ENCODE assay signal across 20 cellular contexts in the genomic region with DNA sequence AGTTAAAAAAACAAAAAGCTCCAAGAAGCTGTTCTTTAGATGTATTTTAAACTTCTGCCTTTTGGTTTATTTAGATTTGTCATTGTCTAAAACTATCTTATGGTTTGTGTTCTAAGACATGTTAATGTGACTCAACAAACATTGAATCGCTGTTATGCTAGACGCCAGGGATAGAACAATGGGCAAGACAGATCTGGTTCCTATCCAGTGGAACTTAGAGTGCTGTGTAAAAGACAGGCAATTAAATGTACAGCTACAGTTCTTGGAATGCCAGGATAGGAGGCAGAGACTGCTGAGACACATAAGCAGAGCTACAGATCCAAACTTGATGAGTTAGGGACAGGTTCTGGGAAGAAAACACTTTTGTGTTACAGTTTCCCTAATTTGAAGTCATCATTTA. TPM values are rescaled to one million over a fixed set of nuclear protein-coding genes. Genes with fewer than 3 reads are reported as not detected.
DNase-seq lines count a peak whose midpoint lies in the region; ATAC-seq, FAIRE-seq and TF ChIP-seq lines count a peak whose summit lies in the region.
"Had no signal": no experiment of that assay in that cellular context is flagged by ENCODE, and none has a peak within 500 bp of the region (broad histone marks: within the 10 kb centered on the region; RNA-seq: fewer than 3 reads in every experiment).

No MANE protein-coding gene starts in this region.

- peak; percentile 66 for FAIRE-seq in GM19239 (lab: Jason Lieb, UNC)

- H3K9me3 ChIP-seq in mucosa of descending colon = no peaks in the 10 kb centered on the region
- H3K9me3 ChIP-seq: left ventricle myocardium inferior had no signal

- H3K27ac ChIP-seq in epithelial cell of prostate = peak overlapping the region; percentile 4
- H3K27ac ChIP-seq: left ventricle myocardium inferior, WERI-Rb-1 had no signal

- H3K4me3 ChIP-seq in mucosa of descending colon = no peak overlapping the region
- H3K4me3 ChIP-seq: left ventricle myocardium inferior had no signal

- H3K4me1 ChIP-seq in mucosa of descending colon (ENCODE audit: low read depth) = peaks cover 4% of the 10 kb centered on the region
- H3K4me1 ChIP-seq: left ventricle myocardium inferior had no signal

- H3K36me3 ChIP-seq in mucosa of descending colon (ENCODE audit: low read depth) = no peaks in the 10 kb centered on the region
- H3K36me3 ChIP-seq: WERI-Rb-1 had no signal

- intact Hi-C loops in mucosa of descending colon (cut with DNase I, micrococcal nuclease) = no loop called here

- ATAC-seq in SK-N-SH treated with all-trans-retinoic acid at 6 μM for 48 hours (peak; percentile 74), mucosa of descending colon (peak; percentile 75), omental fat pad (ENCODE audit: low FRiP score) (no peak)
- ATAC-seq: Right ventricle myocardium inferior; sciatic nerve; stimulated activated naive B cell treated with anti-CD40 and anti-IgM and Interleukin-4, amounts not matched to agents 10 μg/mL and 1 μg/mL and 100 μg/mL, for 72 hours had no signal

- no peak for DNase-seq in GM19239 (ENCODE audit: insufficient read length, low spot score)
- DNase-seq in epithelial cell of prostate (ENCODE audit: low read depth, low spot score) = peak; percentile 12
- DNase-seq in mucosa of descending colon = no peak
- DNase-seq in CD1c-positive myeloid dendritic cell (ENCODE audit: extremely low spot score) = no peak
- DNase-seq in activated T-cell treated with anti-CD3 and anti-CD28 coated beads, Interleukin-2, amount 50 U/mL, for 48 hours = no peak
- DNase-seq in omental fat pad (ENCODE audit: low spot score) = no peak
- DNase-seq in GM10266 (ENCODE audit: extremely low spot score) = no peak
- DNase-seq: activated CD4-positive, alpha-beta T cell treated with anti-CD3 and anti-CD28 coated beads, Interleukin-2, amount 50 U/mL, for 4 hours; CD4-positive, CD25-positive, alpha-beta regulatory T cell; endodermal cell; Karpas-422; left ventricle myocardium inferior; NCI-H1092 treated with DMSO at 0.1 percent for 48 hours; NCI-H2081 treated with DMSO at 0.1 percent for 48 hours; NCI-H526; stimulated activated naive B cell treated with anti-CD40 and anti-IgM and Interleukin-4, amounts not matched to agents 10 μg/mL and 1 μg/mL and 100 μg/mL, for 72 hours; WERI-Rb-1 had no signal

- no peak for TF ChIP-seq CTCF in mucosa of descending colon (IDR thresholded peaks at IDR 0.05)
- TF ChIP-seq CTCF in omental fat pad (IDR thresholded peaks at IDR 0.05) = no peak
- TF ChIP-seq CTCF in GM10266 (IDR thresholded peaks at IDR 0.05; ENCODE audit: control insufficient read depth, insufficient read depth, low read depth, missing control alignments) = no peak

TF ChIP-seq in SK-N-SH treated with all-trans-retinoic acid at 6 μM for 48 hours, 23 proteins besides CTCF, POLR2A, EP300 and RAD21:
- no peak for TF ChIP-seq TSHZ2 (CRISPR knock-in tag; IDR thresholded peaks at IDR 0.05)
- TF ChIP-seq ISL1 (CRISPR knock-in tag; IDR thresholded peaks at IDR 0.05) = peak; percentile 87

RNA-seq across cellular contexts. Expression of gene LYRM7, which starts 22.4 kb away (rescaled TPM):
- total RNA-seq in mucosa of descending colon (10 to 100 TPM; 11.2 to 12.9 (median 11.7) TPM), omental fat pad (10 to 100 TPM in 1 of 4 donors, 1 to 10 TPM in 3; 4.4 to 11.9 (median 9.5) TPM)

RNA-seq across cellular contexts. Expression of gene HINT1, which starts 28.1 kb away (rescaled TPM):
- 100 to 1,000 TPM; 223 to 289 (median 275) TPM for total RNA-seq in mucosa of descending colon
- total RNA-seq in omental fat pad = 100 to 1,000 TPM; 143 to 187 (median 161) TPM
